ENCODE assay signal across 8 cellular contexts in genomic region chr2:70258532-70258875, GRCh38. TPM values are rescaled to one million over a fixed set of nuclear protein-coding genes. Genes with fewer than 3 reads are reported as not detected.
DNase-seq lines count a peak whose midpoint lies in the region; ATAC-seq and TF ChIP-seq lines count a peak whose summit lies in the region.

No MANE protein-coding gene starts in this region.

- H3K27ac ChIP-seq in ascending aorta, result peak overlapping the region; percentile 88 to 91
- H3K27ac ChIP-seq in rectal smooth muscle tissue (ENCODE audit: low read depth, low read length), result peak overlapping the region; percentile 91

- H3K27me3 ChIP-seq in ascending aorta (no peaks in the 10 kb centered on the region), rectal smooth muscle tissue (ENCODE audit: control insufficient read depth, insufficient read depth, low read length) (no peaks in the 10 kb centered on the region)

- no peak for TF ChIP-seq CTCF in ascending aorta (IDR thresholded peaks at IDR 0.05)

- peak overlapping the region; percentile 71 for H3K9ac ChIP-seq in rectal smooth muscle tissue (ENCODE audit: low read length)

- H3K4me1 ChIP-seq in ascending aorta (peaks cover 4 to 17% of the 10 kb centered on the region in 2 donors), rectal smooth muscle tissue (ENCODE audit: control insufficient read depth, insufficient read depth, low read length) (peaks cover 5% of the 10 kb centered on the region)

- peaks cover 11% of the 10 kb centered on the region for H3K36me3 Mint-ChIP-seq in T-helper 1 cell treated with Interleukin-12 subunit alpha and Interleukin-12 subunit beta and Interleukin-4 antibody, amounts not matched to agents 30 μg/mL and 1 μg/mL, for 36 hours (ENCODE audit: low read depth)

- H3K36me3 ChIP-seq in ascending aorta (peaks cover 4 to 10% of the 10 kb centered on the region in 2 donors), rectal smooth muscle tissue (ENCODE audit: control insufficient read depth, insufficient read depth, low read length) (peaks cover 3% of the 10 kb centered on the region)

- no peaks in the 10 kb centered on the region for H3K9me3 Mint-ChIP-seq in T-helper 1 cell treated with Interleukin-12 subunit alpha and Interleukin-12 subunit beta and Interleukin-4 antibody, amounts not matched to agents 30 μg/mL and 1 μg/mL, for 36 hours

- intact Hi-C loops in ascending aorta (cut with DNase I), result loop anchor here (1.0 to 10.0 kb wide), 4 partner anchors 10 to 2004 kb away; partner anchors contain the start of genes PPP3R1, SNRPG and TIA1

- no peak overlapping the region for H3K27ac Mint-ChIP-seq in T-helper 1 cell treated with Interleukin-12 subunit alpha and Interleukin-12 subunit beta and Interleukin-4 antibody, amounts not matched to agents 30 μg/mL and 1 μg/mL, for 36 hours

- no peaks in the 10 kb centered on the region for H3K27me3 Mint-ChIP-seq in T-helper 1 cell treated with Interleukin-12 subunit alpha and Interleukin-12 subunit beta and Interleukin-4 antibody, amounts not matched to agents 30 μg/mL and 1 μg/mL, for 36 hours (ENCODE audit: low read depth)

- peak overlapping the region; percentile 93 to 97 for H3K4me3 ChIP-seq in ascending aorta
- peak overlapping the region; percentile 89 for H3K4me3 ChIP-seq in rectal smooth muscle tissue (ENCODE audit: low read length)

- DNase-seq in T-helper 1 cell, result no peak
- DNase-seq in HuH-7.5 (ENCODE audit: low spot score), result peak; percentile 51
- DNase-seq in ascending aorta (ENCODE audit: low spot score in 2 of 2), result peak in 1 of 2 donors; percentile 78
- DNase-seq in hypothalamus (lab: John Stamatoyannopoulos, UW), result peak in 31 of 51 donors; percentile 6 to 67 (median 40)
- DNase-seq in NCI-H1048 (lab: John Stamatoyannopoulos, UW), result no peak

- peak overlapping the region; percentile 86 for H3K4me3 Mint-ChIP-seq in T-helper 1 cell treated with Interleukin-12 subunit alpha and Interleukin-12 subunit beta and Interleukin-4 antibody, amounts not matched to agents 30 μg/mL and 1 μg/mL, for 36 hours

- ATAC-seq in HG02610 (IDR thresholded peaks at IDR 0.05; ENCODE audit: unreplicated experiment), result no peak

- H3K9me3 ChIP-seq in ascending aorta, result peaks cover 0 to 7% of the 10 kb centered on the region in 2 donors

- H3K4me1 Mint-ChIP-seq in T-helper 1 cell treated with Interleukin-12 subunit alpha and Interleukin-12 subunit beta and Interleukin-4 antibody, amounts not matched to agents 30 μg/mL and 1 μg/mL, for 36 hours (ENCODE audit: low read depth), result peaks cover 22% of the 10 kb centered on the region

RNA-seq across cellular contexts. Expression of gene PCYOX1, which starts 0.6 kb away (rescaled TPM):
- 19.3 TPM for total RNA-seq in ascending aorta

RNA-seq across cellular contexts. Expression of gene TIA1, which starts 10.1 kb away (rescaled TPM):
- total RNA-seq in ascending aorta, result 19.3 TPM

RNA-seq across cellular contexts. Expression of gene SNRPG, which starts 35.0 kb away (rescaled TPM):
- 4.0 TPM for total RNA-seq in ascending aorta

RNA-seq across cellular contexts. Expression of gene FAM136A, which starts 43.4 kb away (rescaled TPM):
- 2.0 TPM for total RNA-seq in ascending aorta

Comparison
In these comparisons a context has a peak if more than half of its experiments do, and no peak if none do; other contexts are left out.
1. DNase-seq: peak in HuH-7.5 (single experiment) and hypothalamus (31 of 51); none in T-helper 1 cell (0 of 5) and NCI-H1048 (single experiment).